1 cellular context compared by ENCODE assay signal in the genomic region with DNA sequence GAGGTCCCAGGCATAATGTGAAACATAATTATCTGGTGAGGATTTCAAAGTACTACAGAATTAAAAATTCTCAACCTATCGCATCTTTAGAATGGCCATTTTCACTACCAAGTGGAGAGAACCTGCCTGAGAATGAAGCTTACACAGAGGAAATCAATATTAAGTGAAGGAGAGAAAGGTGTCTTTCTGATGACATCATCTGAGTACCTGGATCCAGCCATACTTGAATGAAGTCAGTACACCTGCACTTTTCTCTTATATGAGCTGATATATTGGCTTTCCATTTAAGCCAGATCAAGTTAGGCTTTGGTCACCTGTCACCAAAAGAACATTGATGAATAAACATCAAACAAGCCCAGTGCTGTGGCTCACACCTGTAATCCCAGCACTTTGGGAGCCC.
TF ChIP-seq lines count a peak whose summit lies in the region.

No MANE protein-coding gene starts in this region.

TF ChIP-seq in H1, 55 proteins besides CTCF, POLR2A, EP300 and RAD21:
- TF ChIP-seq POU5F1 (IDR thresholded peaks at IDR 0.05; ENCODE audit: low read depth, low read length): no peak
- TF ChIP-seq, protein P1, sequence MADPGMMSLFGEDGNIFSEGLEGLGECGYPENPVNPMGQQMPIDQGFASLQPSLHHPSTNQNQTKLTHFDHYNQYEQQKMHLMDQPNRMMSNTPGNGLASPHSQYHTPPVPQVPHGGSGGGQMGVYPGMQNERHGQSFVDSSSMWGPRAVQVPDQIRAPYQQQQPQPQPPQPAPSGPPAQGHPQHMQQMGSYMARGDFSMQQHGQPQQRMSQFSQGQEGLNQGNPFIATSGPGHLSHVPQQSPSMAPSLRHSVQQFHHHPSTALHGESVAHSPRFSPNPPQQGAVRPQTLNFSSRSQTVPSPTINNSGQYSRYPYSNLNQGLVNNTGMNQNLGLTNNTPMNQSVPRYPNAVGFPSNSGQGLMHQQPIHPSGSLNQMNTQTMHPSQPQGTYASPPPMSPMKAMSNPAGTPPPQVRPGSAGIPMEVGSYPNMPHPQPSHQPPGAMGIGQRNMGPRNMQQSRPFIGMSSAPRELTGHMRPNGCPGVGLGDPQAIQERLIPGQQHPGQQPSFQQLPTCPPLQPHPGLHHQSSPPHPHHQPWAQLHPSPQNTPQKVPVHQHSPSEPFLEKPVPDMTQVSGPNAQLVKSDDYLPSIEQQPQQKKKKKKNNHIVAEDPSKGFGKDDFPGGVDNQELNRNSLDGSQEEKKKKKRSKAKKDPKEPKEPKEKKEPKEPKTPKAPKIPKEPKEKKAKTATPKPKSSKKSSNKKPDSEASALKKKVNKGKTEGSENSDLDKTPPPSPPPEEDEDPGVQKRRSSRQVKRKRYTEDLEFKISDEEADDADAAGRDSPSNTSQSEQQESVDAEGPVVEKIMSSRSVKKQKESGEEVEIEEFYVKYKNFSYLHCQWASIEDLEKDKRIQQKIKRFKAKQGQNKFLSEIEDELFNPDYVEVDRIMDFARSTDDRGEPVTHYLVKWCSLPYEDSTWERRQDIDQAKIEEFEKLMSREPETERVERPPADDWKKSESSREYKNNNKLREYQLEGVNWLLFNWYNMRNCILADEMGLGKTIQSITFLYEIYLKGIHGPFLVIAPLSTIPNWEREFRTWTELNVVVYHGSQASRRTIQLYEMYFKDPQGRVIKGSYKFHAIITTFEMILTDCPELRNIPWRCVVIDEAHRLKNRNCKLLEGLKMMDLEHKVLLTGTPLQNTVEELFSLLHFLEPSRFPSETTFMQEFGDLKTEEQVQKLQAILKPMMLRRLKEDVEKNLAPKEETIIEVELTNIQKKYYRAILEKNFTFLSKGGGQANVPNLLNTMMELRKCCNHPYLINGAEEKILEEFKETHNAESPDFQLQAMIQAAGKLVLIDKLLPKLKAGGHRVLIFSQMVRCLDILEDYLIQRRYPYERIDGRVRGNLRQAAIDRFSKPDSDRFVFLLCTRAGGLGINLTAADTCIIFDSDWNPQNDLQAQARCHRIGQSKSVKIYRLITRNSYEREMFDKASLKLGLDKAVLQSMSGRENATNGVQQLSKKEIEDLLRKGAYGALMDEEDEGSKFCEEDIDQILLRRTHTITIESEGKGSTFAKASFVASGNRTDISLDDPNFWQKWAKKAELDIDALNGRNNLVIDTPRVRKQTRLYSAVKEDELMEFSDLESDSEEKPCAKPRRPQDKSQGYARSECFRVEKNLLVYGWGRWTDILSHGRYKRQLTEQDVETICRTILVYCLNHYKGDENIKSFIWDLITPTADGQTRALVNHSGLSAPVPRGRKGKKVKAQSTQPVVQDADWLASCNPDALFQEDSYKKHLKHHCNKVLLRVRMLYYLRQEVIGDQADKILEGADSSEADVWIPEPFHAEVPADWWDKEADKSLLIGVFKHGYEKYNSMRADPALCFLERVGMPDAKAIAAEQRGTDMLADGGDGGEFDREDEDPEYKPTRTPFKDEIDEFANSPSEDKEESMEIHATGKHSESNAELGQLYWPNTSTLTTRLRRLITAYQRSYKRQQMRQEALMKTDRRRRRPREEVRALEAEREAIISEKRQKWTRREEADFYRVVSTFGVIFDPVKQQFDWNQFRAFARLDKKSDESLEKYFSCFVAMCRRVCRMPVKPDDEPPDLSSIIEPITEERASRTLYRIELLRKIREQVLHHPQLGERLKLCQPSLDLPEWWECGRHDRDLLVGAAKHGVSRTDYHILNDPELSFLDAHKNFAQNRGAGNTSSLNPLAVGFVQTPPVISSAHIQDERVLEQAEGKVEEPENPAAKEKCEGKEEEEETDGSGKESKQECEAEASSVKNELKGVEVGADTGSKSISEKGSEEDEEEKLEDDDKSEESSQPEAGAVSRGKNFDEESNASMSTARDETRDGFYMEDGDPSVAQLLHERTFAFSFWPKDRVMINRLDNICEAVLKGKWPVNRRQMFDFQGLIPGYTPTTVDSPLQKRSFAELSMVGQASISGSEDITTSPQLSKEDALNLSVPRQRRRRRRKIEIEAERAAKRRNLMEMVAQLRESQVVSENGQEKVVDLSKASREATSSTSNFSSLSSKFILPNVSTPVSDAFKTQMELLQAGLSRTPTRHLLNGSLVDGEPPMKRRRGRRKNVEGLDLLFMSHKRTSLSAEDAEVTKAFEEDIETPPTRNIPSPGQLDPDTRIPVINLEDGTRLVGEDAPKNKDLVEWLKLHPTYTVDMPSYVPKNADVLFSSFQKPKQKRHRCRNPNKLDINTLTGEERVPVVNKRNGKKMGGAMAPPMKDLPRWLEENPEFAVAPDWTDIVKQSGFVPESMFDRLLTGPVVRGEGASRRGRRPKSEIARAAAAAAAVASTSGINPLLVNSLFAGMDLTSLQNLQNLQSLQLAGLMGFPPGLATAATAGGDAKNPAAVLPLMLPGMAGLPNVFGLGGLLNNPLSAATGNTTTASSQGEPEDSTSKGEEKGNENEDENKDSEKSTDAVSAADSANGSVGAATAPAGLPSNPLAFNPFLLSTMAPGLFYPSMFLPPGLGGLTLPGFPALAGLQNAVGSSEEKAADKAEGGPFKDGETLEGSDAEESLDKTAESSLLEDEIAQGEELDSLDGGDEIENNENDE (IDR thresholded peaks at IDR 0.05; ENCODE audit: insufficient replicate concordance, low read length): no peak
- no peak for TF ChIP-seq JUND (IDR thresholded peaks at IDR 0.05; ENCODE audit: low read length)
- TF ChIP-seq, protein P2, sequence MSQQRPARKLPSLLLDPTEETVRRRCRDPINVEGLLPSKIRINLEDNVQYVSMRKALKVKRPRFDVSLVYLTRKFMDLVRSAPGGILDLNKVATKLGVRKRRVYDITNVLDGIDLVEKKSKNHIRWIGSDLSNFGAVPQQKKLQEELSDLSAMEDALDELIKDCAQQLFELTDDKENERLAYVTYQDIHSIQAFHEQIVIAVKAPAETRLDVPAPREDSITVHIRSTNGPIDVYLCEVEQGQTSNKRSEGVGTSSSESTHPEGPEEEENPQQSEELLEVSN (IDR thresholded peaks at IDR 0.05): no peak
- no peak for TF ChIP-seq TAF7 (optimal IDR thresholded peaks at IDR 0.05; ENCODE audit: borderline replicate concordance, low read depth, low read length)
